ENCODE assay signal across 1 cellular context in genomic region chrX:348461-349117, GRCh38.
TF ChIP-seq lines count a peak whose summit lies in the region.

No MANE protein-coding gene starts in this region.

TF ChIP-seq in WTC11, 78 proteins besides CTCF, POLR2A, EP300 and RAD21:
- TF ChIP-seq NFE2L1 (CRISPR knock-in tag; IDR thresholded peaks at IDR 0.05) (no peak), EMX1 (CRISPR knock-in tag; IDR thresholded peaks at IDR 0.05) (no peak), ZNF423 (CRISPR knock-in tag; IDR thresholded peaks at IDR 0.05) (no peak), JAZF1 (CRISPR knock-in tag; IDR thresholded peaks at IDR 0.05) (no peak), ZNF396 (CRISPR knock-in tag; IDR thresholded peaks at IDR 0.05; ENCODE audit: borderline replicate concordance) (no peak), NR3C1 (CRISPR knock-in tag; conservative IDR thresholded peaks at IDR 0.05; ENCODE audit: low read depth) (no peak), RELA (CRISPR knock-in tag; IDR thresholded peaks at IDR 0.05; ENCODE audit: borderline replicate concordance) (no peak), RORB (CRISPR knock-in tag; IDR thresholded peaks at IDR 0.05) (no peak), ZNF671 (CRISPR knock-in tag; IDR thresholded peaks at IDR 0.05) (no peak), PREB (CRISPR knock-in tag; IDR thresholded peaks at IDR 0.05; ENCODE audit: borderline replicate concordance) (no peak)
- TF ChIP-seq, protein P1, sequence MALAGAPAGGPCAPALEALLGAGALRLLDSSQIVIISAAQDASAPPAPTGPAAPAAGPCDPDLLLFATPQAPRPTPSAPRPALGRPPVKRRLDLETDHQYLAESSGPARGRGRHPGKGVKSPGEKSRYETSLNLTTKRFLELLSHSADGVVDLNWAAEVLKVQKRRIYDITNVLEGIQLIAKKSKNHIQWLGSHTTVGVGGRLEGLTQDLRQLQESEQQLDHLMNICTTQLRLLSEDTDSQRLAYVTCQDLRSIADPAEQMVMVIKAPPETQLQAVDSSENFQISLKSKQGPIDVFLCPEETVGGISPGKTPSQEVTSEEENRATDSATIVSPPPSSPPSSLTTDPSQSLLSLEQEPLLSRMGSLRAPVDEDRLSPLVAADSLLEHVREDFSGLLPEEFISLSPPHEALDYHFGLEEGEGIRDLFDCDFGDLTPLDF (CRISPR knock-in tag; IDR thresholded peaks at IDR 0.05): no peak
- TF ChIP-seq, protein P2, sequence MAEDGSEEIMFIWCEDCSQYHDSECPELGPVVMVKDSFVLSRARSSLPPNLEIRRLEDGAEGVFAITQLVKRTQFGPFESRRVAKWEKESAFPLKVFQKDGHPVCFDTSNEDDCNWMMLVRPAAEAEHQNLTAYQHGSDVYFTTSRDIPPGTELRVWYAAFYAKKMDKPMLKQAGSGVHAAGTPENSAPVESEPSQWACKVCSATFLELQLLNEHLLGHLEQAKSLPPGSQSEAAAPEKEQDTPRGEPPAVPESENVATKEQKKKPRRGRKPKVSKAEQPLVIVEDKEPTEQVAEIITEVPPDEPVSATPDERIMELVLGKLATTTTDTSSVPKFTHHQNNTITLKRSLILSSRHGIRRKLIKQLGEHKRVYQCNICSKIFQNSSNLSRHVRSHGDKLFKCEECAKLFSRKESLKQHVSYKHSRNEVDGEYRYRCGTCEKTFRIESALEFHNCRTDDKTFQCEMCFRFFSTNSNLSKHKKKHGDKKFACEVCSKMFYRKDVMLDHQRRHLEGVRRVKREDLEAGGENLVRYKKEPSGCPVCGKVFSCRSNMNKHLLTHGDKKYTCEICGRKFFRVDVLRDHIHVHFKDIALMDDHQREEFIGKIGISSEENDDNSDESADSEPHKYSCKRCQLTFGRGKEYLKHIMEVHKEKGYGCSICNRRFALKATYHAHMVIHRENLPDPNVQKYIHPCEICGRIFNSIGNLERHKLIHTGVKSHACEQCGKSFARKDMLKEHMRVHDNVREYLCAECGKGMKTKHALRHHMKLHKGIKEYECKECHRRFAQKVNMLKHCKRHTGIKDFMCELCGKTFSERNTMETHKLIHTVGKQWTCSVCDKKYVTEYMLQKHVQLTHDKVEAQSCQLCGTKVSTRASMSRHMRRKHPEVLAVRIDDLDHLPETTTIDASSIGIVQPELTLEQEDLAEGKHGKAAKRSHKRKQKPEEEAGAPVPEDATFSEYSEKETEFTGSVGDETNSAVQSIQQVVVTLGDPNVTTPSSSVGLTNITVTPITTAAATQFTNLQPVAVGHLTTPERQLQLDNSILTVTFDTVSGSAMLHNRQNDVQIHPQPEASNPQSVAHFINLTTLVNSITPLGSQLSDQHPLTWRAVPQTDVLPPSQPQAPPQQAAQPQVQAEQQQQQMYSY (CRISPR knock-in tag; IDR thresholded peaks at IDR 0.05): no peak
- TF ChIP-seq, protein P3, sequence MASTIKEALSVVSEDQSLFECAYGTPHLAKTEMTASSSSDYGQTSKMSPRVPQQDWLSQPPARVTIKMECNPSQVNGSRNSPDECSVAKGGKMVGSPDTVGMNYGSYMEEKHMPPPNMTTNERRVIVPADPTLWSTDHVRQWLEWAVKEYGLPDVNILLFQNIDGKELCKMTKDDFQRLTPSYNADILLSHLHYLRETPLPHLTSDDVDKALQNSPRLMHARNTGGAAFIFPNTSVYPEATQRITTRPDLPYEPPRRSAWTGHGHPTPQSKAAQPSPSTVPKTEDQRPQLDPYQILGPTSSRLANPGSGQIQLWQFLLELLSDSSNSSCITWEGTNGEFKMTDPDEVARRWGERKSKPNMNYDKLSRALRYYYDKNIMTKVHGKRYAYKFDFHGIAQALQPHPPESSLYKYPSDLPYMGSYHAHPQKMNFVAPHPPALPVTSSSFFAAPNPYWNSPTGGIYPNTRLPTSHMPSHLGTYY (CRISPR knock-in tag; IDR thresholded peaks at IDR 0.05): no peak
TF ChIP-seq in WTC11: peak in this region for 0.
